ENCODE assay signal across 8 cellular contexts in the genomic region with DNA sequence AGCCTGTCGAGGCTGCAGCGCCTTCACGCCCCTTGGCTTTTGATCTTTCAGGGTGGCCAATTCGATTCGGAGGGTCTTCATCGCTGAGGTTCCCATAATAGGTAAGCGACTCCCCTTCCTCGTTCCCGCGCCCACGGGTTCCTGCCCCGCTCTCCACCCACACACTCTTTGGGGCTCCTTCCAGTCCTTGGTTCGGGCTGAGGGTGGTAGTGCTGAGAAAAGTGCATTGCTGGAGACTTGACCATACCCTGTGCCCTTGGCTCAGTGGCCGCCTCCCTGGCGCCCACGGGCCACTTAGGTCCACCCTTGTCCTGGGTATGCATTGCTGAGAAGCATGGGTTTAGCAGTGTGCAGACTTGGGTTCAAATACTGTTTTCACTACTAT. TPM values are rescaled to one million over a fixed set of nuclear protein-coding genes. Genes with fewer than 3 reads are reported as not detected.
DNase-seq lines count a peak whose midpoint lies in the region; ATAC-seq, FAIRE-seq and TF ChIP-seq lines count a peak whose summit lies in the region.

No MANE protein-coding gene starts in this region.

- H3K9me3 ChIP-seq in HEK293 (ENCODE audit: control insufficient read depth, insufficient read depth, low read depth, low read length) (no peaks in the 10 kb centered on the region), iPS-18a (ENCODE audit: control insufficient read depth, low read depth, low read length) (no peaks in the 10 kb centered on the region)

- peaks cover 52% of the 10 kb centered on the region for H3K36me3 Mint-ChIP-seq in activated T-helper 2 cell treated with anti-CD3 and anti-CD28 coated beads, Interferon-gamma antibody, Interleukin-2, Interleukin-4, amounts not matched to agents 10 μg/mL and 5 μg/mL and 100 μg/mL, durations not matched to agents 14 hours and 24 hours and 36 hours (ENCODE audit: low read depth)

- peaks cover 21% of the 10 kb centered on the region for H3K4me1 Mint-ChIP-seq in activated T-helper 2 cell treated with anti-CD3 and anti-CD28 coated beads, Interferon-gamma antibody, Interleukin-2, Interleukin-4, amounts not matched to agents 10 μg/mL and 5 μg/mL and 100 μg/mL, durations not matched to agents 14 hours and 24 hours and 36 hours (ENCODE audit: low read depth)
- H3K4me1 Mint-ChIP-seq in stimulated activated naive CD8-positive, alpha-beta T cell treated with anti-CD3 and anti-CD28 coated beads, Interleukin-15, amount 100 ng/mL, for 72 hours, result peaks cover 33% of the 10 kb centered on the region

- DNase-seq in activated T-helper 2 cell treated with anti-CD3 and anti-CD28 coated beads, Interferon-gamma antibody, Interleukin-2, Interleukin-4, amounts not matched to agents 10 μg/mL and 5 μg/mL and 100 μg/mL, durations not matched to agents 14 hours and 24 hours and 36 hours (ENCODE audit: low spot score), result no peak
- no peak for DNase-seq in stimulated activated naive CD8-positive, alpha-beta T cell treated with anti-CD3 and anti-CD28 coated beads, Interleukin-15, amount 100 ng/mL, for 72 hours
- no peak for DNase-seq in frontal cortex (ENCODE audit: low spot score in 2 of 2)
- no peak for DNase-seq in NCI-H2196 treated with DMSO at 0.1 percent for 48 hours (lab: John Stamatoyannopoulos, UW; ENCODE audit: unreplicated experiment)
- no peak for DNase-seq in pons (ENCODE audit: low spot score)

- ATAC-seq in stimulated activated naive CD8-positive, alpha-beta T cell treated with anti-CD3 and anti-CD28 coated beads, Interleukin-15, amount 100 ng/mL, for 72 hours, result peak; percentile 57

- H3K4me3 ChIP-seq in ACC112 (ENCODE audit: low read depth, low read length) (peak overlapping the region; percentile 99), HEK293 (ENCODE audit: low read depth, low read length) (peak overlapping the region; percentile 83), iPS-18a (ENCODE audit: low read length) (peak overlapping the region; percentile 89)

- no peak for FAIRE-seq in frontal cortex (lab: Jason Lieb, UNC)

- H3K27ac Mint-ChIP-seq in activated T-helper 2 cell treated with anti-CD3 and anti-CD28 coated beads, Interferon-gamma antibody, Interleukin-2, Interleukin-4, amounts not matched to agents 10 μg/mL and 5 μg/mL and 100 μg/mL, durations not matched to agents 14 hours and 24 hours and 36 hours, result peak overlapping the region; percentile 74
- H3K27ac Mint-ChIP-seq in stimulated activated naive CD8-positive, alpha-beta T cell treated with anti-CD3 and anti-CD28 coated beads, Interleukin-15, amount 100 ng/mL, for 72 hours, result peak overlapping the region; percentile 93 to 100

- no peak overlapping the region for H2AFZ ChIP-seq in ACC112 (ENCODE audit: low read length, unreplicated experiment)

- peak overlapping the region; percentile 66 for H3K9ac ChIP-seq in iPS-18a (ENCODE audit: low read length)

- H3K4me1 ChIP-seq in ACC112 (ENCODE audit: control insufficient read depth, insufficient read depth, low read length, unreplicated experiment), result peaks cover 7% of the 10 kb centered on the region
- no peaks in the 10 kb centered on the region; the same call in 1 of the 2 replicates for H3K4me1 ChIP-seq in HEK293 (ENCODE audit: control insufficient read depth, insufficient read depth, low read length)
- H3K4me1 ChIP-seq in iPS-18a (ENCODE audit: control insufficient read depth, low read depth, low read length), result peaks cover 3% of the 10 kb centered on the region

- H3K27me3 ChIP-seq in ACC112 (ENCODE audit: insufficient read depth, low read length) (no peaks in the 10 kb centered on the region), iPS-18a (ENCODE audit: control insufficient read depth, insufficient read depth, low read length) (no peaks in the 10 kb centered on the region)

- POLR2A ChIA-PET in HEK293 (lab: Yijun Ruan, JAX), result interaction anchor here (0.9 to 3.7 kb wide), 12 partner anchors 10 to 277 kb away, joined by 3 to 40 read pairs (median 6); a partner anchor contains a TSS

- no peaks in the 10 kb centered on the region for H3K9me3 Mint-ChIP-seq in activated T-helper 2 cell treated with anti-CD3 and anti-CD28 coated beads, Interferon-gamma antibody, Interleukin-2, Interleukin-4, amounts not matched to agents 10 μg/mL and 5 μg/mL and 100 μg/mL, durations not matched to agents 14 hours and 24 hours and 36 hours
- no peaks in the 10 kb centered on the region for H3K9me3 Mint-ChIP-seq in stimulated activated naive CD8-positive, alpha-beta T cell treated with anti-CD3 and anti-CD28 coated beads, Interleukin-15, amount 100 ng/mL, for 72 hours

- peaks cover 29% of the 10 kb centered on the region for H3K79me2 ChIP-seq in ACC112 (ENCODE audit: control insufficient read depth, insufficient read depth, low read length, unreplicated experiment)

- CTCF ChIA-PET in HEK293 (lab: Yijun Ruan, JAX), result interaction anchor here (0.7 to 2.9 kb wide), 16 partner anchors 11 to 1134 kb away, joined by 3 to 24 read pairs (median 4); a partner anchor contains a TSS

- TF ChIP-seq CTCF in HEK293 (tag by site-specific recombination; IDR thresholded peaks at IDR 0.05), result no peak

- H3K27me3 Mint-ChIP-seq in activated T-helper 2 cell treated with anti-CD3 and anti-CD28 coated beads, Interferon-gamma antibody, Interleukin-2, Interleukin-4, amounts not matched to agents 10 μg/mL and 5 μg/mL and 100 μg/mL, durations not matched to agents 14 hours and 24 hours and 36 hours (ENCODE audit: low read depth), result no peaks in the 10 kb centered on the region
- no peaks in the 10 kb centered on the region for H3K27me3 Mint-ChIP-seq in stimulated activated naive CD8-positive, alpha-beta T cell treated with anti-CD3 and anti-CD28 coated beads, Interleukin-15, amount 100 ng/mL, for 72 hours

- peaks cover 13% of the 10 kb centered on the region for H3K36me3 ChIP-seq in ACC112 (ENCODE audit: insufficient read depth, low read length)
- H3K36me3 ChIP-seq in HEK293 (ENCODE audit: control insufficient read depth in 2 of 2, insufficient read depth in 1 of 2, low read length in 2 of 2), result peaks cover 28 to 87% of the 10 kb centered on the region in 2 experiments
- H3K36me3 ChIP-seq in iPS-18a (ENCODE audit: control insufficient read depth, low read depth, low read length), result peaks cover 56% of the 10 kb centered on the region

- intact Hi-C loops in activated T-helper 2 cell treated with anti-CD3 and anti-CD28 coated beads, Interferon-gamma antibody, Interleukin-2, Interleukin-4, amounts not matched to agents 10 μg/mL and 5 μg/mL and 100 μg/mL, durations not matched to agents 14 hours and 24 hours and 36 hours (cut with micrococcal nuclease), result loop anchor here (1.0 to 2.0 kb wide), 3 partner anchors 16 to 56 kb away; a partner anchor contains a TSS

- peak overlapping the region; percentile 100 for H3K4me3 Mint-ChIP-seq in activated T-helper 2 cell treated with anti-CD3 and anti-CD28 coated beads, Interferon-gamma antibody, Interleukin-2, Interleukin-4, amounts not matched to agents 10 μg/mL and 5 μg/mL and 100 μg/mL, durations not matched to agents 14 hours and 24 hours and 36 hours (ENCODE audit: low read depth)
- H3K4me3 Mint-ChIP-seq in stimulated activated naive CD8-positive, alpha-beta T cell treated with anti-CD3 and anti-CD28 coated beads, Interleukin-15, amount 100 ng/mL, for 72 hours, result peak overlapping the region; percentile 99 to 100

- H3K27ac ChIP-seq in ACC112 (ENCODE audit: low read depth, low read length) (no peak overlapping the region), HEK293 (ENCODE audit: extremely low read depth, low read depth, low read length) (peak overlapping the region; percentile 45), iPS-18a (ENCODE audit: low read length) (peak overlapping the region; percentile 18)

TF ChIP-seq in HEK293, 187 proteins besides CTCF, POLR2A, EP300 and RAD21:
- no peak for TF ChIP-seq ZNF302 (tag by site-specific recombination; IDR thresholded peaks at IDR 0.05; ENCODE audit: low read depth)
- TF ChIP-seq EGR2 (tag by site-specific recombination; IDR thresholded peaks at IDR 0.05; ENCODE audit: low read depth), result peak; percentile 65
- TF ChIP-seq ZBTB17 (tag by site-specific recombination; IDR thresholded peaks at IDR 0.05), result peak; percentile 64
- TF ChIP-seq ZFHX2 (tag by site-specific recombination; conservative IDR thresholded peaks at IDR 0.05), result peak; percentile 81

RNA-seq across cellular contexts. Expression of a gene that starts 0.5 kb away (rescaled TPM):
- 73.6 and 75.6 TPM in 2 replicates for total RNA-seq in activated T-helper 2 cell treated with anti-CD3 and anti-CD28 coated beads, Interferon-gamma antibody, Interleukin-2, Interleukin-4, amounts not matched to agents 10 μg/mL and 5 μg/mL and 100 μg/mL, durations not matched to agents 14 hours and 24 hours and 36 hours
- 70.9 TPM for total RNA-seq in frontal cortex

RNA-seq across cellular contexts. Expression of a gene that starts 15.7 kb away (rescaled TPM):
- 47.4 and 48.3 TPM in 2 replicates for total RNA-seq in activated T-helper 2 cell treated with anti-CD3 and anti-CD28 coated beads, Interferon-gamma antibody, Interleukin-2, Interleukin-4, amounts not matched to agents 10 μg/mL and 5 μg/mL and 100 μg/mL, durations not matched to agents 14 hours and 24 hours and 36 hours
- 26.1 TPM for total RNA-seq in frontal cortex

RNA-seq across cellular contexts. Expression of a gene that starts 15.8 kb away (rescaled TPM):
- 66.8 and 73.1 TPM in 2 replicates for total RNA-seq in activated T-helper 2 cell treated with anti-CD3 and anti-CD28 coated beads, Interferon-gamma antibody, Interleukin-2, Interleukin-4, amounts not matched to agents 10 μg/mL and 5 μg/mL and 100 μg/mL, durations not matched to agents 14 hours and 24 hours and 36 hours
- total RNA-seq in frontal cortex, result 90.9 TPM

RNA-seq across cellular contexts. Expression of a gene that starts 23.3 kb away (rescaled TPM):
- 5.7 and 6.6 TPM in 2 replicates for total RNA-seq in activated T-helper 2 cell treated with anti-CD3 and anti-CD28 coated beads, Interferon-gamma antibody, Interleukin-2, Interleukin-4, amounts not matched to agents 10 μg/mL and 5 μg/mL and 100 μg/mL, durations not matched to agents 14 hours and 24 hours and 36 hours
- total RNA-seq in frontal cortex, result 71.7 TPM

RNA-seq across cellular contexts. Expression of a gene that starts 58.4 kb away (rescaled TPM):
- 0.37 and 1.3 TPM in 2 replicates for total RNA-seq in activated T-helper 2 cell treated with anti-CD3 and anti-CD28 coated beads, Interferon-gamma antibody, Interleukin-2, Interleukin-4, amounts not matched to agents 10 μg/mL and 5 μg/mL and 100 μg/mL, durations not matched to agents 14 hours and 24 hours and 36 hours
- not detected for total RNA-seq in frontal cortex
